1 cellular context compared by ENCODE assay signal in genomic region chr3:197464794-197465193, GRCh38.
TF ChIP-seq lines count a peak whose summit lies in the region.

No MANE protein-coding gene starts in this region.

TF ChIP-seq in WTC11, 78 proteins besides CTCF, POLR2A, EP300 and RAD21 (continued from another document):
- no peak for TF ChIP-seq PRDM15 (CRISPR knock-in tag; IDR thresholded peaks at IDR 0.05)
- TF ChIP-seq JUN (CRISPR knock-in tag; IDR thresholded peaks at IDR 0.05), result no peak
- TF ChIP-seq HMGA2 (CRISPR knock-in tag; IDR thresholded peaks at IDR 0.05), result no peak
- no peak for TF ChIP-seq OVOL2 (CRISPR knock-in tag; IDR thresholded peaks at IDR 0.05; ENCODE audit: borderline replicate concordance)
- TF ChIP-seq PRRX2 (CRISPR knock-in tag; IDR thresholded peaks at IDR 0.05), result no peak
- TF ChIP-seq TEAD1 (CRISPR knock-in tag; IDR thresholded peaks at IDR 0.05), result no peak
- no peak for TF ChIP-seq NFATC4 (CRISPR knock-in tag; IDR thresholded peaks at IDR 0.05)
- no peak for TF ChIP-seq ZMAT4 (CRISPR knock-in tag; IDR thresholded peaks at IDR 0.05)
- no peak for TF ChIP-seq NFE2L1 (CRISPR knock-in tag; IDR thresholded peaks at IDR 0.05)
- TF ChIP-seq TEAD4 (CRISPR knock-in tag; IDR thresholded peaks at IDR 0.05), result no peak
- no peak for TF ChIP-seq ZNF121 (CRISPR knock-in tag; IDR thresholded peaks at IDR 0.05)
- no peak for TF ChIP-seq SP1 (CRISPR knock-in tag; conservative IDR thresholded peaks at IDR 0.05)
- no peak for TF ChIP-seq SOX15 (CRISPR knock-in tag; IDR thresholded peaks at IDR 0.05)
- TF ChIP-seq USF1 (CRISPR knock-in tag; IDR thresholded peaks at IDR 0.05), result no peak
- TF ChIP-seq GRHL2 (CRISPR knock-in tag; IDR thresholded peaks at IDR 0.05; ENCODE audit: insufficient replicate concordance, severe bottlenecking), result no peak
